1 cellular context compared by ENCODE assay signal in the genomic region with DNA sequence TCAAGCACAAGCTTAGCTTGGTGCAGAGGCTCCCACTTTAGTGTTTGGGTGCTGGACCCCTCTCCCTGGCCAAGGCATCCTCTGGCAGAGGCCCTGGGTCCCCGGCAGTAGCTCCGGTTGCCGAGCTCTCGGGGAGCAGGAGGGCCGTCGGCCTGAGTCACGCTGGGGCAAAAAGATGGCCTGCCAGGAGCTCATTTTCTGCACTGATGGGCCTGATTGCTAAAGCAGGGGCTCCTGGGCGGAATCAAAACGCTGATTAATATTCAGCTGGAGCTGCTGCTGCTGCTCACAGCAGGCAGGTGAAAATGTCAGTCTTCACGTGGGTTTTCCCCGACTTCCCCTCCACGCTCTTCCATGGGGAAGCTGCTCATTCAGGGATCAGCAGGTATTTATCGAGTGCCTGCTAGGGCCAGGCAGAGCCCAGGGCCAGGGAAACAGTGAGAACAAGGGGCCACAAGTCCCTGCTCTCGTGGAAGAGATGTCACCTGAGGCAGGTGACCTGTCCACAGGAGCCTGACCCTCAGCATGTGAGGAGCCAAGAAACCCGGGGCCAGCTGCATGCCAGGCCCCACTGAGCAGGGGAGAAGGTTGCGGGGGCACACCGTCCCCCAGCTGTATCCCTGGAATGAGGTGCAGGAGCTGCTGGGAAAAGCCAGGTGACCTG.
TF ChIP-seq lines count a peak whose summit lies in the region.

No MANE protein-coding gene starts in this region.

TF ChIP-seq in SK-N-SH, 30 proteins besides CTCF, POLR2A, EP300 and RAD21 (continued from another document):
- TF ChIP-seq, protein P1, sequence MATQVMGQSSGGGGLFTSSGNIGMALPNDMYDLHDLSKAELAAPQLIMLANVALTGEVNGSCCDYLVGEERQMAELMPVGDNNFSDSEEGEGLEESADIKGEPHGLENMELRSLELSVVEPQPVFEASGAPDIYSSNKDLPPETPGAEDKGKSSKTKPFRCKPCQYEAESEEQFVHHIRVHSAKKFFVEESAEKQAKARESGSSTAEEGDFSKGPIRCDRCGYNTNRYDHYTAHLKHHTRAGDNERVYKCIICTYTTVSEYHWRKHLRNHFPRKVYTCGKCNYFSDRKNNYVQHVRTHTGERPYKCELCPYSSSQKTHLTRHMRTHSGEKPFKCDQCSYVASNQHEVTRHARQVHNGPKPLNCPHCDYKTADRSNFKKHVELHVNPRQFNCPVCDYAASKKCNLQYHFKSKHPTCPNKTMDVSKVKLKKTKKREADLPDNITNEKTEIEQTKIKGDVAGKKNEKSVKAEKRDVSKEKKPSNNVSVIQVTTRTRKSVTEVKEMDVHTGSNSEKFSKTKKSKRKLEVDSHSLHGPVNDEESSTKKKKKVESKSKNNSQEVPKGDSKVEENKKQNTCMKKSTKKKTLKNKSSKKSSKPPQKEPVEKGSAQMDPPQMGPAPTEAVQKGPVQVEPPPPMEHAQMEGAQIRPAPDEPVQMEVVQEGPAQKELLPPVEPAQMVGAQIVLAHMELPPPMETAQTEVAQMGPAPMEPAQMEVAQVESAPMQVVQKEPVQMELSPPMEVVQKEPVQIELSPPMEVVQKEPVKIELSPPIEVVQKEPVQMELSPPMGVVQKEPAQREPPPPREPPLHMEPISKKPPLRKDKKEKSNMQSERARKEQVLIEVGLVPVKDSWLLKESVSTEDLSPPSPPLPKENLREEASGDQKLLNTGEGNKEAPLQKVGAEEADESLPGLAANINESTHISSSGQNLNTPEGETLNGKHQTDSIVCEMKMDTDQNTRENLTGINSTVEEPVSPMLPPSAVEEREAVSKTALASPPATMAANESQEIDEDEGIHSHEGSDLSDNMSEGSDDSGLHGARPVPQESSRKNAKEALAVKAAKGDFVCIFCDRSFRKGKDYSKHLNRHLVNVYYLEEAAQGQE (IDR thresholded peaks at IDR 0.05; ENCODE audit: low read depth, low read length), result no peak
- TF ChIP-seq GATA2 (CRISPR knock-in tag; IDR thresholded peaks at IDR 0.05), result no peak
